ENCODE assay signal across 29 cellular contexts in genomic region chr19:8163781-8164180, GRCh38. TPM values are rescaled to one million over a fixed set of nuclear protein-coding genes. Genes with fewer than 3 reads are reported as not detected.
A peak's percentile ranks its signal among the peaks of the same experiment; 100 is the strongest.
DNase-seq lines count a peak whose midpoint lies in the region; FAIRE-seq and TF ChIP-seq lines count a peak whose summit lies in the region.
"Had no signal": no experiment of that assay in that cellular context is flagged by ENCODE, and none has a peak within 500 bp of the region (broad histone marks: within the 10 kb centered on the region; RNA-seq: fewer than 3 reads in every experiment).

No MANE protein-coding gene starts in this region.

- peak; percentile 53 for DNase-seq in M059J (ENCODE audit: low read depth)
- peak; percentile 13 for DNase-seq in bronchial epithelial cell (ENCODE audit: low read depth)
- peak; percentile 32 for DNase-seq in mesenchymal stem cell
- DNase-seq in DMS114 treated with DMSO at 0.1 percent for 48 hours (lab: John Stamatoyannopoulos, UW; ENCODE audit: unreplicated experiment), result no peak
- DNase-seq in NCI-H2081 (lab: John Stamatoyannopoulos, UW), result no peak
- no peak for DNase-seq in activated naive CD4-positive, alpha-beta T cell (lab: John Stamatoyannopoulos, UW)
- DNase-seq in OCI-LY7 (ENCODE audit: low spot score), result no peak
- DNase-seq: activated CD4-positive, alpha-beta T cell treated with anti-CD3 and anti-CD28 coated beads for 36 hours; activated CD8-positive, alpha-beta memory T cell treated with anti-CD3 and anti-CD28 coated beads, Interleukin-2, amount 50 U/mL, for 48 hours; activated CD8-positive, alpha-beta T cell treated with anti-CD3 and anti-CD28 coated beads for 36 hours; activated naive CD4-positive, alpha-beta T cell treated with anti-CD3 and anti-CD28 coated beads, Interleukin-2, amount 10 ng/mL, durations not matched to agents 7 days and 5 days; amniotic stem cell; CD4-positive, CD25-positive, alpha-beta regulatory T cell; cerebellar nuclear complex; dorsolateral prefrontal cortex; GM23248; NCI-H1694; NCI-H446 treated with DMSO at 0.1 percent for 48 hours; NCI-H82; small intestine; stimulated activated naive CD8-positive, alpha-beta T cell treated with anti-CD3 and anti-CD28 coated beads, Interleukin-15, Interleukin-2, amounts not matched to agents 100 U/mL and 50 U/mL, for 24 hours; SW 1271 had no signal

- H2BK12ac ChIP-seq in mesenchymal stem cell (ENCODE audit: low read length in 2 of 2), result no peak overlapping the region

- TF ChIP-seq CTCF in 22Rv1 (IDR thresholded peaks at IDR 0.05), result no peak
- TF ChIP-seq CTCF in bronchial epithelial cell (IDR thresholded peaks at IDR 0.05; ENCODE audit: insufficient read depth, low read length, severe bottlenecking), result no peak
- no peak for TF ChIP-seq CTCF in OCI-LY7 (conservative IDR thresholded peaks at IDR 0.05; ENCODE audit: low read length)

- H3K4me3 ChIP-seq in bronchial epithelial cell (ENCODE audit: low read depth, low read length) (no peak overlapping the region), mesenchymal stem cell (ENCODE audit: insufficient read depth in 1 of 2, low read depth in 1 of 2, low read length in 2 of 2) (no peak overlapping the region), OCI-LY7 (ENCODE audit: low read depth, low read length, poor library complexity, severe bottlenecking) (no peak overlapping the region)
- H3K4me3 ChIP-seq: A549, dorsolateral prefrontal cortex, gastroesophageal sphincter, GM23248 had no signal

- H3K79me1 ChIP-seq in mesenchymal stem cell (replicated peaks; ENCODE audit: low read length, poor library complexity, severe bottlenecking), result no peaks in the 10 kb centered on the region

- H3K9ac ChIP-seq in mesenchymal stem cell (ENCODE audit: low read length), result no peak overlapping the region
- H3K9ac ChIP-seq: GM23248 had no signal

- H3K4me1 ChIP-seq in mesenchymal stem cell (ENCODE audit: control insufficient read depth, insufficient read depth, low read depth, low read length) (no peaks in the 10 kb centered on the region), OCI-LY7 (ENCODE audit: insufficient read depth, low read length, poor library complexity, severe bottlenecking) (peaks cover 14% of the 10 kb centered on the region)
- H3K4me1 ChIP-seq: A549, gastroesophageal sphincter had no signal

- no peak overlapping the region for H2BK120ac ChIP-seq in mesenchymal stem cell (ENCODE audit: low read depth, low read length)

- H3K36me3 ChIP-seq in bronchial epithelial cell (ENCODE audit: control insufficient read depth, insufficient read depth, low read length) (no peaks in the 10 kb centered on the region), mesenchymal stem cell (ENCODE audit: control insufficient read depth in 1 of 2, insufficient read depth in 2 of 2, low read depth in 1 of 2, low read length in 2 of 2) (no peaks in the 10 kb centered on the region), OCI-LY7 (ENCODE audit: insufficient read depth, low read length) (no peaks in the 10 kb centered on the region)
- H3K36me3 ChIP-seq: gastroesophageal sphincter had no signal

- H4K8ac ChIP-seq in mesenchymal stem cell (ENCODE audit: low read length), result no peak overlapping the region

- no peaks in the 10 kb centered on the region for H3K9me3 ChIP-seq in mesenchymal stem cell (ENCODE audit: control insufficient read depth, low read length)
- H3K9me3 ChIP-seq in OCI-LY7 (ENCODE audit: low read length), result peaks cover 4% of the 10 kb centered on the region; the same call in 1 of the 2 replicates
- H3K9me3 ChIP-seq: A549, gastroesophageal sphincter had no signal

- no peak overlapping the region for H3K14ac ChIP-seq in mesenchymal stem cell (ENCODE audit: low read length in 2 of 2)

- no TSS peak for BruUV-seq in OCI-LY7 (replicated peaks; lab: Mats Ljungman, UMichigan)

- H4K20me1 ChIP-seq in OCI-LY7 (ENCODE audit: insufficient read depth, low read length), result no peaks in the 10 kb centered on the region

- WGBS in mesenchymal stem cell, result 49% methylated on average over 8 of the region's 8 CpGs

- intact Hi-C loops in OCI-LY7 (cut with micrococcal nuclease; ENCODE audit: unreplicated experiment), result no loop called here

- POLR2A ChIA-PET in OCI-LY7 (lab: Charles Lee), result interaction anchor here (0.6 kb wide), 1 partner anchor 83 kb away, joined by 7 read pairs; no protein-coding TSS in a partner anchor

- H3K27me3 ChIP-seq in bronchial epithelial cell (ENCODE audit: control insufficient read depth, insufficient read depth, low read length) (no peaks in the 10 kb centered on the region), mesenchymal stem cell (ENCODE audit: control insufficient read depth in 1 of 2, insufficient read depth in 1 of 2, low read length in 2 of 2) (no peaks in the 10 kb centered on the region)
- H3K27me3 ChIP-seq: dorsolateral prefrontal cortex, gastroesophageal sphincter had no signal

- no peak overlapping the region for H3K18ac ChIP-seq in mesenchymal stem cell (ENCODE audit: low read depth in 1 of 2, low read length in 2 of 2)

- H3K79me2 ChIP-seq in OCI-LY7 (ENCODE audit: insufficient read depth, low read depth, low read length), result no peaks in the 10 kb centered on the region

- CTCF ChIA-PET in OCI-LY7 (lab: Charles Lee; ENCODE audit: unreplicated experiment), result interaction anchor here (0.7 kb wide), 1 partner anchor 168 kb away, joined by 4 read pairs; no protein-coding TSS in a partner anchor

- H2AK5ac ChIP-seq in mesenchymal stem cell (ENCODE audit: low read length, severe bottlenecking), result no peak overlapping the region

- no peak overlapping the region for H3K4me2 ChIP-seq in mesenchymal stem cell (ENCODE audit: low read length, poor library complexity, severe bottlenecking)
- H3K4me2 ChIP-seq in OCI-LY7 (ENCODE audit: low read length), result no peak overlapping the region
- H3K4me2 ChIP-seq: A549 had no signal

- H3K27ac ChIP-seq in 22Rv1 (peak overlapping the region; percentile 92), mesenchymal stem cell (ENCODE audit: low read length, poor library complexity, severe bottlenecking) (no peak overlapping the region), OCI-LY7 (ENCODE audit: low read depth, low read length, poor library complexity, severe bottlenecking) (no peak overlapping the region)
- H3K27ac ChIP-seq: A549, dorsolateral prefrontal cortex, gastroesophageal sphincter, GM23248 had no signal

- H2BK15ac ChIP-seq in mesenchymal stem cell (ENCODE audit: low read depth, poor library complexity, severe bottlenecking), result no peak overlapping the region

- H2AFZ ChIP-seq in mesenchymal stem cell (ENCODE audit: low read depth, low read length) (no peak overlapping the region), OCI-LY7 (ENCODE audit: low read length) (no peak overlapping the region)
- H2AFZ ChIP-seq: GM23248 had no signal

- no peak overlapping the region for H2BK5ac ChIP-seq in mesenchymal stem cell (ENCODE audit: low read depth, low read length, poor library complexity, severe bottlenecking)

- H4K91ac ChIP-seq in mesenchymal stem cell (ENCODE audit: low read length), result no peak overlapping the region

- H3K9me2 ChIP-seq in OCI-LY7 (ENCODE audit: insufficient read depth, low read length), result no peaks in the 10 kb centered on the region

- FAIRE-seq in bronchial epithelial cell (lab: Jason Lieb, UNC), result no peak
- FAIRE-seq: A549, small intestine had no signal

- no peak overlapping the region for H3K4ac ChIP-seq in mesenchymal stem cell (ENCODE audit: low read depth in 1 of 2, low read length in 2 of 2)

- H3K23ac ChIP-seq in mesenchymal stem cell (ENCODE audit: low read length in 2 of 2), result no peak overlapping the region

RNA-seq across cellular contexts. Expression of gene FBN3, which starts 14.4 kb away (rescaled TPM):
- total RNA-seq in M059J (2014; rRNA removed; shearing (Covaris generic)), result not detected in 2 replicates
- total RNA-seq in bronchial epithelial cell (not detected in 2 replicates), OCI-LY7 (2022) (not detected in 2 replicates)
- polyA plus RNA-seq in mesenchymal stem cell (2013, experiment 1 of 2), result not detected
- not detected for polyA plus RNA-seq in mesenchymal stem cell (2013, experiment 2 of 2)
- total RNA-seq in OCI-LY7 (2014; rRNA removed; shearing (Covaris generic)), result not detected in 2 replicates
- total RNA-seq: activated CD4-positive, alpha-beta T cell treated with anti-CD3 and anti-CD28 coated beads for 36 hours; activated T-helper 1 cell treated with anti-CD3 and anti-CD28 coated beads, Interleukin-12 subunit alpha, Interleukin-12 subunit beta, Interleukin-2, Interleukin-4 antibody, amounts not matched to agents 30 ng/mL and 10 ng/mL and 1 ng/mL, durations not matched to agents 14 hours and 24 hours and 36 hours; GM23248; LHCN-M2; Right ventricle myocardium inferior; ureter had no signal
- polyA plus RNA-seq: A549; CD4-positive, CD25-positive, alpha-beta regulatory T cell; GM23248 had no signal

RNA-seq across cellular contexts. Expression of gene CERS4, which starts 45.4 kb away (rescaled TPM):
- total RNA-seq in M059J (2014; rRNA removed; shearing (Covaris generic)), result 2.1 and 3.6 TPM in 2 replicates
- 2.1 and 7.4 TPM in 2 replicates for total RNA-seq in bronchial epithelial cell
- 11.7 TPM for polyA plus RNA-seq in mesenchymal stem cell (2013, experiment 1 of 2)
- polyA plus RNA-seq in mesenchymal stem cell (2013, experiment 2 of 2), result 12.0 TPM
- 54.9 and 61.8 TPM in 2 replicates for total RNA-seq in OCI-LY7 (2014; rRNA removed; shearing (Covaris generic))
- total RNA-seq in OCI-LY7 (2022), result 36.8 and 37.7 TPM in 2 replicates
- total RNA-seq: GM23248, LHCN-M2 had no signal
- polyA plus RNA-seq: GM23248 had no signal

Comparison
In these comparisons a context has a peak if more than half of its experiments do, and no peak if none do; other contexts are left out.
1. DNase-seq: peak in M059J (single experiment), bronchial epithelial cell (single experiment) and mesenchymal stem cell (single experiment); none in DMS114 treated with DMSO at 0.1 percent for 48 hours (single experiment), NCI-H2081 (0 of 2), activated naive CD4-positive, alpha-beta T cell (0 of 4) and OCI-LY7 (single experiment).